10 cellular contexts compared by ENCODE assay signal in genomic region chr5:143200781-143201398, GRCh38.
A peak's percentile ranks its signal among the peaks of the same experiment; 100 is the strongest.
DNase-seq lines count a peak whose midpoint lies in the region; ATAC-seq, FAIRE-seq and TF ChIP-seq lines count a peak whose summit lies in the region.
"Had no signal": no experiment of that assay in that cellular context is flagged by ENCODE, and none has a peak within 500 bp of the region (broad histone marks: within the 10 kb centered on the region; RNA-seq: fewer than 3 reads in every experiment).

No MANE protein-coding gene starts in this region.

- H3K9me3 Mint-ChIP-seq in activated CD8-positive, alpha-beta T cell treated with anti-CD3 and anti-CD28 coated beads for 36 hours: peaks cover 10% of the 10 kb centered on the region

- no peak overlapping the region for H3K4me3 ChIP-seq in keratinocyte (ENCODE audit: control insufficient read depth in 2 of 3, extremely low read depth in 1 of 3, insufficient read depth in 2 of 3, low read depth in 1 of 3, low read length in 3 of 3)
- no peak overlapping the region for H3K4me3 ChIP-seq in PC-9

- intact Hi-C loops in activated CD8-positive, alpha-beta T cell treated with anti-CD3 and anti-CD28 coated beads for 36 hours (cut with micrococcal nuclease): no loop called here
- intact Hi-C loops in PC-9 (cut with micrococcal nuclease; ENCODE audit: unreplicated experiment): loop anchor here (10.0 kb wide), 1 partner anchor 624 kb away; no protein-coding TSS in a partner anchor

- peak overlapping the region; percentile 75 for H3K4me2 ChIP-seq in keratinocyte (ENCODE audit: control insufficient read depth, extremely low read depth, insufficient read depth, low read depth, low read length)
- H3K4me2 ChIP-seq in PC-9: no peak overlapping the region

- peak overlapping the region; percentile 55 for H3K27ac ChIP-seq in keratinocyte (ENCODE audit: control insufficient read depth, insufficient read depth, low read length)
- no peak overlapping the region for H3K27ac ChIP-seq in PC-9

- POLR2A ChIA-PET in activated CD8-positive, alpha-beta T cell treated with anti-CD3 and anti-CD28 coated beads for 36 hours (lab: Charles Lee): no interaction called here
- POLR2A ChIA-PET in PC-9 (lab: Charles Lee; ENCODE audit: unreplicated experiment): no interaction called here

- H3K79me2 ChIP-seq in keratinocyte (ENCODE audit: control insufficient read depth, insufficient read depth, low read length) (no peaks in the 10 kb centered on the region), PC-9 (ENCODE audit: low read depth) (no peaks in the 10 kb centered on the region)

- H4K20me1 ChIP-seq in keratinocyte (ENCODE audit: control insufficient read depth, extremely low read depth, insufficient read depth, low read length) (no peaks in the 10 kb centered on the region), PC-9 (ENCODE audit: insufficient read depth) (no peaks in the 10 kb centered on the region)

- TF ChIP-seq CTCF in activated CD8-positive, alpha-beta T cell treated with anti-CD3 and anti-CD28 coated beads for 36 hours (IDR thresholded peaks at IDR 0.05): no peak
- TF ChIP-seq CTCF in keratinocyte (optimal IDR thresholded peaks at IDR 0.05 in 1 of 3, IDR thresholded peaks at IDR 0.05 in 1 of 3, conservative IDR thresholded peaks at IDR 0.05 in 1 of 3; ENCODE audit: extremely low read depth in 1 of 3, insufficient read depth in 2 of 3, low read length in 3 of 3): no peak
- TF ChIP-seq CTCF in PC-9 (conservative IDR thresholded peaks at IDR 0.05): no peak

- no peaks in the 10 kb centered on the region; the same call in 1 of the 2 replicates for H3F3A ChIP-seq in PC-9 (ENCODE audit: insufficient read depth, low read depth)

- no TSS peak for BruUV-seq in PC-9 (replicated peaks; lab: Mats Ljungman, UMichigan)

- H2AFZ ChIP-seq in keratinocyte (ENCODE audit: control insufficient read depth, low read length): no peak overlapping the region
- H2AFZ ChIP-seq in PC-9: no peak overlapping the region

- H3K36me3 ChIP-seq in keratinocyte (ENCODE audit: control insufficient read depth in 2 of 2, extremely low read depth in 1 of 2, insufficient read depth in 2 of 2, low read length in 2 of 2): no peaks in the 10 kb centered on the region
- H3K36me3 ChIP-seq in PC-9 (ENCODE audit: low read depth): no peaks in the 10 kb centered on the region

- ATAC-seq in activated CD8-positive, alpha-beta T cell treated with anti-CD3 and anti-CD28 coated beads for 36 hours: peak; percentile 53
- ATAC-seq in HG02870 (IDR thresholded peaks at IDR 0.05; ENCODE audit: unreplicated experiment) (no peak), GM19395 (IDR thresholded peaks at IDR 0.05; ENCODE audit: unreplicated experiment) (no peak)

- H3K27ac Mint-ChIP-seq in activated CD8-positive, alpha-beta T cell treated with anti-CD3 and anti-CD28 coated beads for 36 hours: no peak overlapping the region
- H3K27ac Mint-ChIP-seq: activated T-helper 2 cell treated with anti-CD3 and anti-CD28 coated beads, Interferon-gamma antibody, Interleukin-2, Interleukin-4, amounts not matched to agents 10 μg/mL and 5 μg/mL and 100 μg/mL, durations not matched to agents 14 hours and 24 hours and 36 hours had no signal

- dilution Hi-C loops in keratinocyte (cut with MboI; ENCODE audit: extremely low pct_ligation_motif_present, low sequenced_read_pairs): no loop called here

- no peaks in the 10 kb centered on the region for H3K27me3 Mint-ChIP-seq in activated CD8-positive, alpha-beta T cell treated with anti-CD3 and anti-CD28 coated beads for 36 hours

- FAIRE-seq in keratinocyte (lab: Jason Lieb, UNC): peak; percentile 100

- H3K9me2 ChIP-seq in PC-9 (ENCODE audit: insufficient read depth): no peaks in the 10 kb centered on the region

- peaks cover 17% of the 10 kb centered on the region for H3K36me3 Mint-ChIP-seq in activated CD8-positive, alpha-beta T cell treated with anti-CD3 and anti-CD28 coated beads for 36 hours (ENCODE audit: low read depth)

- DNase-seq in AG20443 (ENCODE audit: low spot score) (peak; percentile 67), HT1080 (ENCODE audit: low read depth) (peak; percentile 76), keratinocyte (ENCODE audit: low read depth, low spot score) (peak; percentile 88), PC-9 (no peak), cerebellum (ENCODE audit: low spot score) (no peak)
- no peak for DNase-seq in activated CD8-positive, alpha-beta T cell treated with anti-CD3 and anti-CD28 coated beads for 36 hours
- DNase-seq: stimulated activated CD4-positive, alpha-beta T cell treated with anti-CD3 and anti-CD28 coated beads, Interleukin-4, amount 100 ng/mL, for 1 hour had no signal

- H3K27me3 ChIP-seq in keratinocyte (ENCODE audit: control insufficient read depth, extremely low read depth, insufficient read depth, low read length): no peaks in the 10 kb centered on the region
- H3K27me3 ChIP-seq in PC-9 (ENCODE audit: insufficient read depth, low read depth): no peaks in the 10 kb centered on the region

- peaks cover 19% of the 10 kb centered on the region for H3K4me1 Mint-ChIP-seq in activated CD8-positive, alpha-beta T cell treated with anti-CD3 and anti-CD28 coated beads for 36 hours (ENCODE audit: low read depth)

- no peaks in the 10 kb centered on the region for H3K9me1 ChIP-seq in keratinocyte (ENCODE audit: control insufficient read depth, extremely low read depth, insufficient read depth, low read length)

- no peak overlapping the region for H3K4me3 Mint-ChIP-seq in activated CD8-positive, alpha-beta T cell treated with anti-CD3 and anti-CD28 coated beads for 36 hours

- H3K9ac ChIP-seq in keratinocyte (ENCODE audit: control insufficient read depth, extremely low read depth, insufficient read depth, low read length): peak overlapping the region; percentile 51

- CTCF ChIA-PET in activated CD8-positive, alpha-beta T cell treated with anti-CD3 and anti-CD28 coated beads for 36 hours (lab: Charles Lee): no interaction called here
- CTCF ChIA-PET in PC-9 (lab: Charles Lee): no interaction called here

- H3K4me1 ChIP-seq in keratinocyte (ENCODE audit: control insufficient read depth, extremely low read depth, insufficient read depth, low read length) (peaks cover 56% of the 10 kb centered on the region), PC-9 (replicated peaks; ENCODE audit: insufficient read depth) (no peaks in the 10 kb centered on the region)

- no peaks in the 10 kb centered on the region for H3K9me3 ChIP-seq in keratinocyte (ENCODE audit: control insufficient read depth, low read depth, low read length)
- H3K9me3 ChIP-seq in PC-9 (ENCODE audit: insufficient read depth, low read depth): no peaks in the 10 kb centered on the region; the same call in 1 of the 2 replicates

Comparison
In these comparisons a context has a peak if more than half of its experiments do, and no peak if none do; other contexts are left out.
1. DNase-seq: peak in AG20443 (single experiment), HT1080 (single experiment) and keratinocyte (single experiment); none in activated CD8-positive, alpha-beta T cell treated with anti-CD3 and anti-CD28 coated beads for 36 hours (single experiment), PC-9 (0 of 2) and cerebellum (single experiment).